8 cellular contexts compared by ENCODE assay signal in the genomic region with DNA sequence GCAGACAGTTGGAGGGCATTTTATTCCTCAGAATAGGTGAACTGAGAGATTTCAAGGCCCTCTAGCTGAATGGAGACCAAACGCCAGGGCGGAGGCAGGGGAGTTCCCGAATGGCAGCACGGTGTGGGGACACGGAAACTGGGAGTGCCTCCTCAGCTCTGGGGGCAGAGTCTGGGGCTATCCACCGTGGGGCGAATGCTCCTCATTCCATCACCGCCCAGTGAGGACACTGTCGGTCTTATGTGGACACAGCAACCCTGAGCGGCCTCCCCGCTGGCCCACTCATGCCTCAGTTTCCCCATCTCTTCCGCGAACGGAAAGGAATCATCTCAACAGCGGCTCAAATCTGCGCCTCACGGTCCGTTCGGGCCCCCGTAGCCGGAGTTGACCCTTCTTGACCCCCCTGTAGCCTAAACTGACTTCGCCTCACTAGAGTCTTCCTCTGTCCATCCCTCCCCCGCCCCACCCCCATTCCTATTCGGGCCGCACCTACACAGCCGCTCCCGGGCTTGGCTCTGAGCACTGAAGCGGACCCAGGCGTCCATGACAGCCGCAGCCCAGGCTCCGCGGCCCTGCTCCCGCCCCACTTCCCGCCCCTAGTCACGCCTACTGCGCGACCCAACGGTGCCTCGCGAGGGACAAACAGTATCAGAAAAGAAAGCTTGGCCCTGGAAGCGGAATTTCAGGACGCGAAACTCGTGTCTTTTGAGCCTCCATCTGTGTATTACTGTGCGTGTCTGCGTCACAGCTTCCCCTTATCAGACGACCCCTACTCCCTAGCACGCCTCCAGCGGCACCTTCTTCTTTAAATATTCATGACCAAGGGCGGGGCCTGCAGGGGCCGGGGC. TPM values are rescaled to one million over a fixed set of nuclear protein-coding genes. Genes with fewer than 3 reads are reported as not detected.
DNase-seq lines count a peak whose midpoint lies in the region; ATAC-seq and TF ChIP-seq lines count a peak whose summit lies in the region.

A gene with protein sequence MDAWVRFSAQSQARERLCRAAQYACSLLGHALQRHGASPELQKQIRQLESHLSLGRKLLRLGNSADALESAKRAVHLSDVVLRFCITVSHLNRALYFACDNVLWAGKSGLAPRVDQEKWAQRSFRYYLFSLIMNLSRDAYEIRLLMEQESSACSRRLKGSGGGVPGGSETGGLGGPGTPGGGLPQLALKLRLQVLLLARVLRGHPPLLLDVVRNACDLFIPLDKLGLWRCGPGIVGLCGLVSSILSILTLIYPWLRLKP (minus strand): TSS at position 574 of the 848 bp plus-strand sequence. CDS start 29 bp downstream, at position 545.

- intact Hi-C loops in Panc1 (cut with micrococcal nuclease; ENCODE audit: unreplicated experiment): loop anchor here (10.0 kb wide), 1 partner anchor 64 kb away; a partner anchor contains a TSS

- peaks cover 63% of the 10 kb centered on the region for H3K4me1 Mint-ChIP-seq in activated T-cell treated with anti-CD3 and anti-CD28 coated beads, Interleukin-2, amount 50 U/mL, for 24 hours (ENCODE audit: low read depth)

- peak within 1 kb of the TSS; percentile 77 for H2AFZ ChIP-seq in KMS-11 (ENCODE audit: low read depth)

- TF ChIP-seq CTCF in KMS-11 (conservative IDR thresholded peaks at IDR 0.05; ENCODE audit: low read depth, low read length) (peak; percentile 22; the same call in 1 of the 2 replicates), Panc1 (IDR thresholded peaks at IDR 0.05) (no peak)

- ATAC-seq in GM21786 (IDR thresholded peaks at IDR 0.05; ENCODE audit: unreplicated experiment) (peak; percentile 75), Panc1 (peak; percentile 91), esophagus mucosa (peak; percentile 94)

- peak; percentile 93 for DNase-seq in DMS53 (lab: John Stamatoyannopoulos, UW)
- peak; percentile 78 for DNase-seq in Panc1 (ENCODE audit: low read depth, low spot score)
- DNase-seq in activated T-cell treated with anti-CD3 and anti-CD28 coated beads, Interleukin-2, amount 50 U/mL, for 24 hours: peak; percentile 96
- peak; percentile 85 to 89 for DNase-seq in stimulated activated CD8-positive, alpha-beta memory T cell treated with anti-CD3 and anti-CD28 coated beads, Interleukin-7, amount 100 ng/mL, for 4 hours (ENCODE audit: low read depth in 2 of 2)

- no peaks in the 10 kb centered on the region for H3K36me3 ChIP-seq in KMS-11 (ENCODE audit: insufficient read depth)
- H3K36me3 ChIP-seq in Panc1 (ENCODE audit: control insufficient read depth, insufficient read depth, low read length): peaks cover 10% of the 10 kb centered on the region
- H3K36me3 ChIP-seq in muscle layer of duodenum (ENCODE audit: control insufficient read depth in 1 of 2, insufficient read depth in 2 of 2, low read length in 2 of 2): peaks cover 15 to 22% of the 10 kb centered on the region in 2 donors

- H3K27me3 ChIP-seq in KMS-11 (ENCODE audit: insufficient read depth, low read depth) (no peaks in the 10 kb centered on the region), Panc1 (ENCODE audit: control insufficient read depth, insufficient read depth, low read length) (no peaks in the 10 kb centered on the region), muscle layer of duodenum (ENCODE audit: low read depth, low read length) (no peaks in the 10 kb centered on the region)

- H3K9me3 Mint-ChIP-seq in activated T-cell treated with anti-CD3 and anti-CD28 coated beads, Interleukin-2, amount 50 U/mL, for 24 hours: no peaks in the 10 kb centered on the region

- peak within 1 kb of the TSS; percentile 93 for H3K4me3 Mint-ChIP-seq in activated T-cell treated with anti-CD3 and anti-CD28 coated beads, Interleukin-2, amount 50 U/mL, for 24 hours

- in situ Hi-C loops in Panc1 (cut with HindIII; ENCODE audit: low pct_unique_long_range_greater_than_20kb, low sequenced_read_pairs): no loop called here

- no peaks in the 10 kb centered on the region for H4K20me1 ChIP-seq in KMS-11 (ENCODE audit: insufficient read depth)

- peak within 1 kb of the TSS; percentile 97 for H3K27ac Mint-ChIP-seq in activated T-cell treated with anti-CD3 and anti-CD28 coated beads, Interleukin-2, amount 50 U/mL, for 24 hours

- H3K9me3 ChIP-seq in Panc1 (ENCODE audit: control insufficient read depth, insufficient read depth, low read depth, low read length) (no peaks in the 10 kb centered on the region), muscle layer of duodenum (ENCODE audit: control insufficient read depth in 1 of 2, low read length in 2 of 2) (no peaks in the 10 kb centered on the region)

- peak within 1 kb of the TSS; percentile 46 for H3K9ac ChIP-seq in KMS-11

- no peaks in the 10 kb centered on the region for H3K27me3 Mint-ChIP-seq in activated T-cell treated with anti-CD3 and anti-CD28 coated beads, Interleukin-2, amount 50 U/mL, for 24 hours

- peaks cover 75% of the 10 kb centered on the region for H3K36me3 Mint-ChIP-seq in activated T-cell treated with anti-CD3 and anti-CD28 coated beads, Interleukin-2, amount 50 U/mL, for 24 hours (ENCODE audit: low read depth)

- peak within 1 kb of the TSS; percentile 98 for H3K4me3 ChIP-seq in KMS-11 (IDR thresholded peaks at IDR 0.05; ENCODE audit: insufficient read depth, low read depth, low read length)
- H3K4me3 ChIP-seq in Panc1 (ENCODE audit: low read depth in 2 of 2, low read length in 2 of 2): peak within 1 kb of the TSS; percentile 92 to 94
- H3K4me3 ChIP-seq in muscle layer of duodenum (ENCODE audit: low read depth in 1 of 2, low read length in 2 of 2): peak within 1 kb of the TSS; percentile 95 to 98

- POLR2A ChIA-PET in Panc1 (lab: Charles Lee): interaction anchor here (0.6 to 2.2 kb wide), 2 partner anchors 9 to 27 kb away, joined by 3 to 9 read pairs; a partner anchor contains a TSS

- peak within 1 kb of the TSS; percentile 86 for H3K4me2 ChIP-seq in KMS-11

- CTCF ChIA-PET in Panc1 (lab: Charles Lee): interaction anchor here (0.6 to 1.4 kb wide), 4 partner anchors 11 to 95 kb away, joined by 3 to 4 read pairs (median 3); a partner anchor contains a TSS

- H3K79me2 ChIP-seq in KMS-11 (ENCODE audit: insufficient read depth, low read depth): no peaks in the 10 kb centered on the region

- BruUV-seq in Panc1 (replicated peaks; lab: Mats Ljungman, UMichigan): no TSS peak

- peaks cover 24% of the 10 kb centered on the region for H3K4me1 ChIP-seq in KMS-11 (ENCODE audit: low read depth, poor library complexity, severe bottlenecking)
- H3K4me1 ChIP-seq in Panc1 (ENCODE audit: control insufficient read depth, insufficient read depth, low read length): peaks cover 18% of the 10 kb centered on the region
- H3K4me1 ChIP-seq in muscle layer of duodenum (ENCODE audit: control insufficient read depth in 1 of 2, insufficient read depth in 2 of 2, low read length in 2 of 2): peaks cover 6 to 25% of the 10 kb centered on the region in 2 donors

- H3K27ac ChIP-seq in KMS-11 (peak within 1 kb of the TSS; percentile 38), Panc1 (ENCODE audit: low read length) (peak within 1 kb of the TSS; percentile 93), muscle layer of duodenum (ENCODE audit: low read length) (peak within 1 kb of the TSS; percentile 92)

RNA-seq across cellular contexts. Expression of the gene that starts here (rescaled TPM):
- total RNA-seq in Panc1 (2021; ENCODE audit: unreplicated experiment) (27.4 TPM), esophagus mucosa (31.6 TPM)
- 28.0 TPM for polyA plus RNA-seq in Panc1 (2012; ENCODE audit: insufficient read length)

Comparison
In these comparisons a context has a peak if more than half of its experiments do, and no peak if none do; other contexts are left out.
1. Peak in every context shown above with its lines: DNase-seq, ATAC-seq, H3K4me3 ChIP-seq and H3K27ac ChIP-seq.
2. H3K27ac ChIP-seq: peak in every context shown above with its lines; median percentile 93 in Panc1; 92 in muscle layer of duodenum; 38 in KMS-11.